In the genomic region with DNA sequence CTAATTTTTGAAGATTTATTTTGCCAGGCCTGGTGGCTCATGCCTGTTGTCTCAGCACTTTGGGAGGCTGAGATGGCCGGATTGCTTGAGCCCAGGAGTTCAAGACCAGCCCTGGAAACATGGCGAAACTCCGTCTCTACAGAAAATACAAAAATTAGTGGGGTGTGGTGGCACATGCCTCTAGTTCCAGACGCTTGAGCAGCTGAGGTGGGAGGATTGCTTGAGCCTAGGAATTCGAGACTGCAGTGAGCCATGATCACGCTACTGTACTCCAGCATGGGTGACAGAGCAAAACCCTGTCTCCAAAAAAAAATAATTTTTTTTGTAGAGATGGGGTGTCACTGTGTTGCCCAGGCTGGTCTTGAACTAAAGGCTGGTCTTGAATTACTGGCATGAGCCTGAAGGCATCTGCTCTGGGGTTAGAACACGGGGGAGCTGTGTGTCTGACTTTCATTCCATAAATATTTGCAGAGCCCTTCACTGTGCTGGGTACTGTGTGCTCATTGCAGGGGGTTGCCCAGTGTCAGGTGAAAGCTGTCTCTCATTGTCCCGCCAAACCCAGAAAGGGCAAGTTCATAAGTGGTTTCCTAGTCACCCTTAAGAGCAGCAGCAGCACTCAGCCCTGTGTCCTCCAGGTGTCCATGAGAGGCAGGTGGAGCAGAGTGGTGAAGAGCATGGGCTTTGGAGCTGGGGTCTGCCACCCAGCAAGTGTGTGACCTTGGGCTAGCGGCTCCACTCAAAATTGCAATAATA, we compare ENCODE assay signal across 18 cellular contexts. TPM values are rescaled to one million over a fixed set of nuclear protein-coding genes. Genes with fewer than 3 reads are reported as not detected.
DNase-seq lines count a peak whose midpoint lies in the region; ATAC-seq and TF ChIP-seq lines count a peak whose summit lies in the region.
"Had no signal": no experiment of that assay in that cellular context is flagged by ENCODE, and none has a peak within 500 bp of the region (broad histone marks: within the 10 kb centered on the region; RNA-seq: fewer than 3 reads in every experiment).

No MANE protein-coding gene starts in this region.

- H3K27me3 ChIP-seq in thyroid gland, result no peaks in the 10 kb centered on the region
- H3K27me3 ChIP-seq: brain microvascular endothelial cell, gastroesophageal sphincter had no signal

- H3K4me1 ChIP-seq in thyroid gland, result peaks cover 33 to 41% of the 10 kb centered on the region in 2 donors

- ATAC-seq in GM21423 (IDR thresholded peaks at IDR 0.05; ENCODE audit: unreplicated experiment), result no peak
- ATAC-seq: activated naive CD4-positive, alpha-beta T cell treated with anti-CD3 and anti-CD28 coated beads, Interleukin-2, amount 50 U/mL, for 72 hours; activated T-cell treated with anti-CD3 and anti-CD28 coated beads, Interleukin-2, amount 50 U/mL, for 72 hours; gastroesophageal sphincter had no signal

- WGBS in thyroid gland, 2 donors, result 47 to 52% methylated on average over 9 of the region's 9 CpGs

- no peak overlapping the region for H3K4me3 ChIP-seq in thyroid gland (replicated peaks in 1 of 3)
- H3K4me3 ChIP-seq: gastroesophageal sphincter had no signal

- DNase-seq in NCI-H2196 (lab: John Stamatoyannopoulos, UW; ENCODE audit: unreplicated experiment) (peak; percentile 43), NCI-H2196 treated with DMSO at 0.1 percent for 48 hours (lab: John Stamatoyannopoulos, UW; ENCODE audit: unreplicated experiment) (no peak), NCI-H345 (lab: John Stamatoyannopoulos, UW) (peak; percentile 68), kidney glomerular epithelial cell (lab: John Stamatoyannopoulos, UW) (peak; percentile 68), thyroid gland (peak; percentile 47 to 53), iPS-NIHi7 (ENCODE audit: extremely low spot score) (no peak), NCI-H1436 (lab: John Stamatoyannopoulos, UW) (no peak)
- DNase-seq: activated CD4-positive, alpha-beta T cell treated with anti-CD3 and anti-CD28 coated beads, Interleukin-2, amount 50 U/mL, for 48 hours; activated T-cell treated with anti-CD3 and anti-CD28 coated beads, Interleukin-2, amount 50 U/mL, for 72 hours; dermis blood vessel endothelial cell; erythroblast; GDM1; mammary epithelial cell; NCI-H2081 treated with DMSO at 0.1 percent for 48 hours had no signal

- peaks cover 17 to 20% of the 10 kb centered on the region in 2 donors for H3K36me3 ChIP-seq in thyroid gland

- no peaks in the 10 kb centered on the region for H3K9me3 ChIP-seq in thyroid gland
- H3K9me3 ChIP-seq: gastroesophageal sphincter had no signal

- intact Hi-C loops in thyroid gland (cut with DNase I), result no loop called here

- peak overlapping the region; percentile 45 to 83 (median 50) for H3K27ac ChIP-seq in thyroid gland
- H3K27ac ChIP-seq: brain microvascular endothelial cell had no signal

- TF ChIP-seq CTCF in thyroid gland (IDR thresholded peaks at IDR 0.05), result no peak

- no peak for TF ChIP-seq POLR2A in thyroid gland (IDR thresholded peaks at IDR 0.05)

RNA-seq across cellular contexts. Expression of a gene that starts 4.7 kb away (rescaled TPM):
- under 1 TPM in 1 of 4 donors, not detected in 3; 0.67 TPM for total RNA-seq in thyroid gland
- total RNA-seq: activated naive CD4-positive, alpha-beta T cell treated with anti-CD3 and anti-CD28 coated beads, Interleukin-2, amount 50 U/mL, for 72 hours; activated T-cell treated with anti-CD3 and anti-CD28 coated beads, Interleukin-2, amount 50 U/mL, for 72 hours; dermis blood vessel endothelial cell had no signal

RNA-seq across cellular contexts. Expression of a gene that starts 5.1 kb away (rescaled TPM):
- 10 to 100 TPM; 40.7 to 61.1 (median 48.0) TPM for total RNA-seq in thyroid gland

RNA-seq across cellular contexts. Expression of a gene that starts 23.6 kb away (rescaled TPM):
- total RNA-seq in thyroid gland, result 100 to 1,000 TPM in 1 of 4 donors, 10 to 100 TPM in 3; 46.3 to 156 (median 83.5) TPM

Comparison
In these comparisons a context has a peak if more than half of its experiments do, and no peak if none do; other contexts are left out.
1. DNase-seq: peak in NCI-H2196 (single experiment), NCI-H345 (single experiment), kidney glomerular epithelial cell (single experiment) and thyroid gland (2 of 2); none in NCI-H2196 treated with DMSO at 0.1 percent for 48 hours (single experiment), iPS-NIHi7 (single experiment) and NCI-H1436 (single experiment).